In the genomic region with DNA sequence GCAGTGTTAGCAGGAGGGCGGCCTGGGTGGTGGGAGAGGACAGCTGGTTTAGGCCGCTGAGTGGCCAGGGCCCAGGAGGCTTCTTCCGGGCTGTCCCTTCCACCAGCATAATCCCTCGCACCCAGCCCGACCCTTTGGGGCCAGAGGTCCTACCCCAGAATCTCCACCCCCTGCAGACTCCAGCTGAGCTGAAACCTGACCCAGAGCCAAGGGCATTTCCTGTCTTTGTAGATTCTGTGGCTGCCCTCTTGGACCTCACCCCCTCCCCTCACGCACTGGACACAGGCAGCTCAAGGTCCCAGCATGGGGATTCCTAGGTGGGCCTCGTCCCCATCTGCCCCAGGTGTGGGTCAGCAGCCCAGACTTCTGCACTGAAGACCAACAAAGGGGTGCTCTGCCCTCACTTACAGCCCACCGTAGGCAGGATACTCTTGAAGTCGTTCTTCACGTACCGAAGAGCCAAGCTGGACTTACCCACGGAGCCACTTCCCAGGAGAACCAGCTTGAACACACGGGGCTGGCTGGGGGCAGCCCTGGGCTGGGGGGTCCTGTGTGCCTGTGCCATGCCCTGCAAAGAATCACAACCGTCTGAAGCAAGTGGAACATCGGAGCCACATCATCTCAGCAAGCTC, we compare ENCODE assay signal across 1 cellular context.
TF ChIP-seq lines count a peak whose summit lies in the region.

No MANE protein-coding gene starts in this region.

TF ChIP-seq in HepG2, 621 proteins besides CTCF, POLR2A, EP300 and RAD21 (continued from another document and continues in another):
- TF ChIP-seq CEBPB (IDR thresholded peaks at IDR 0.05; ENCODE audit: borderline replicate concordance, low read depth, low read length) (no peak), ZNF224 (CRISPR knock-in tag; IDR thresholded peaks at IDR 0.05) (no peak), MIER2 (CRISPR knock-in tag; IDR thresholded peaks at IDR 0.05) (peak; percentile 59; the same call in 1 of the 2 replicates), PITX1 (CRISPR knock-in tag; IDR thresholded peaks at IDR 0.05) (peak; percentile 99), ZNF343 (CRISPR knock-in tag; IDR thresholded peaks at IDR 0.05) (peak; percentile 33; the same call in 1 of the 2 replicates), ZNF124 (CRISPR knock-in tag; IDR thresholded peaks at IDR 0.05) (no peak), NONO (IDR thresholded peaks at IDR 0.05) (no peak), NONO (CRISPR knock-in tag; conservative IDR thresholded peaks at IDR 0.05) (peak; percentile 97), RBM22 (optimal IDR thresholded peaks at IDR 0.05; ENCODE audit: low read length) (no peak), DNMT1 (CRISPR knock-in tag; IDR thresholded peaks at IDR 0.05) (no peak), NCOA5 (CRISPR knock-in tag; IDR thresholded peaks at IDR 0.05) (no peak), ZNF891 (CRISPR knock-in tag; IDR thresholded peaks at IDR 0.05) (no peak; the same call in 1 of the 2 replicates), SSRP1 (CRISPR knock-in tag; IDR thresholded peaks at IDR 0.05) (no peak), CEBPG (CRISPR knock-in tag; IDR thresholded peaks at IDR 0.05) (peak; percentile 58), ZNF317 (CRISPR knock-in tag; IDR thresholded peaks at IDR 0.05) (peak; percentile 89), ZNF768 (CRISPR knock-in tag; IDR thresholded peaks at IDR 0.05) (no peak; the same call in 1 of the 2 replicates), SAFB2 (CRISPR knock-in tag; IDR thresholded peaks at IDR 0.05; ENCODE audit: borderline replicate concordance, low read depth) (no peak; the same call in 1 of the 2 replicates), ATF1 (CRISPR knock-in tag; IDR thresholded peaks at IDR 0.05) (no peak), ZNF652 (CRISPR knock-in tag; IDR thresholded peaks at IDR 0.05; ENCODE audit: borderline replicate concordance, low read depth) (no peak), ZNF792 (CRISPR knock-in tag; IDR thresholded peaks at IDR 0.05) (peak; percentile 51; the same call in 1 of the 2 replicates), NFE2L2 (IDR thresholded peaks at IDR 0.05; ENCODE audit: low read length) (no peak), XRCC5 (optimal IDR thresholded peaks at IDR 0.05; ENCODE audit: low read length) (peak; percentile 82), NKX3-1 (CRISPR knock-in tag; IDR thresholded peaks at IDR 0.05) (peak; percentile 71; the same call in 1 of the 2 replicates), MAZ (IDR thresholded peaks at IDR 0.05; ENCODE audit: borderline replicate concordance, low read depth, low read length) (peak; percentile 70; the same call in 1 of the 2 replicates), MAZ (CRISPR knock-in tag; IDR thresholded peaks at IDR 0.05; ENCODE audit: low read depth) (peak; percentile 93), STAT5B (CRISPR knock-in tag; IDR thresholded peaks at IDR 0.05) (no peak), ZFP90 (CRISPR knock-in tag; IDR thresholded peaks at IDR 0.05; ENCODE audit: borderline replicate concordance) (peak; percentile 95), ZNF577 (CRISPR knock-in tag; IDR thresholded peaks at IDR 0.05; ENCODE audit: borderline replicate concordance, low read depth) (no peak)
- TF ChIP-seq, protein P1, sequence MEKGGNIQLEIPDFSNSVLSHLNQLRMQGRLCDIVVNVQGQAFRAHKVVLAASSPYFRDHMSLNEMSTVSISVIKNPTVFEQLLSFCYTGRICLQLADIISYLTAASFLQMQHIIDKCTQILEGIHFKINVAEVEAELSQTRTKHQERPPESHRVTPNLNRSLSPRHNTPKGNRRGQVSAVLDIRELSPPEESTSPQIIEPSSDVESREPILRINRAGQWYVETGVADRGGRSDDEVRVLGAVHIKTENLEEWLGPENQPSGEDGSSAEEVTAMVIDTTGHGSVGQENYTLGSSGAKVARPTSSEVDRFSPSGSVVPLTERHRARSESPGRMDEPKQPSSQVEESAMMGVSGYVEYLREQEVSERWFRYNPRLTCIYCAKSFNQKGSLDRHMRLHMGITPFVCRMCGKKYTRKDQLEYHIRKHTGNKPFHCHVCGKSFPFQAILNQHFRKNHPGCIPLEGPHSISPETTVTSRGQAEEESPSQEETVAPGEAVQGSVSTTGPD (CRISPR knock-in tag; IDR thresholded peaks at IDR 0.05): no peak
- TF ChIP-seq, protein P2, sequence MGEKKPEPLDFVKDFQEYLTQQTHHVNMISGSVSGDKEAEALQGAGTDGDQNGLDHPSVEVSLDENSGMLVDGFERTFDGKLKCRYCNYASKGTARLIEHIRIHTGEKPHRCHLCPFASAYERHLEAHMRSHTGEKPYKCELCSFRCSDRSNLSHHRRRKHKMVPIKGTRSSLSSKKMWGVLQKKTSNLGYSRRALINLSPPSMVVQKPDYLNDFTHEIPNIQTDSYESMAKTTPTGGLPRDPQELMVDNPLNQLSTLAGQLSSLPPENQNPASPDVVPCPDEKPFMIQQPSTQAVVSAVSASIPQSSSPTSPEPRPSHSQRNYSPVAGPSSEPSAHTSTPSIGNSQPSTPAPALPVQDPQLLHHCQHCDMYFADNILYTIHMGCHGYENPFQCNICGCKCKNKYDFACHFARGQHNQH (CRISPR knock-in tag; IDR thresholded peaks at IDR 0.05): peak; percentile 92
- TF ChIP-seq, protein P3, sequence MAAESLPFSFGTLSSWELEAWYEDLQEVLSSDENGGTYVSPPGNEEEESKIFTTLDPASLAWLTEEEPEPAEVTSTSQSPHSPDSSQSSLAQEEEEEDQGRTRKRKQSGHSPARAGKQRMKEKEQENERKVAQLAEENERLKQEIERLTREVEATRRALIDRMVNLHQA (CRISPR knock-in tag; IDR thresholded peaks at IDR 0.05): no peak
- TF ChIP-seq, protein P4, sequence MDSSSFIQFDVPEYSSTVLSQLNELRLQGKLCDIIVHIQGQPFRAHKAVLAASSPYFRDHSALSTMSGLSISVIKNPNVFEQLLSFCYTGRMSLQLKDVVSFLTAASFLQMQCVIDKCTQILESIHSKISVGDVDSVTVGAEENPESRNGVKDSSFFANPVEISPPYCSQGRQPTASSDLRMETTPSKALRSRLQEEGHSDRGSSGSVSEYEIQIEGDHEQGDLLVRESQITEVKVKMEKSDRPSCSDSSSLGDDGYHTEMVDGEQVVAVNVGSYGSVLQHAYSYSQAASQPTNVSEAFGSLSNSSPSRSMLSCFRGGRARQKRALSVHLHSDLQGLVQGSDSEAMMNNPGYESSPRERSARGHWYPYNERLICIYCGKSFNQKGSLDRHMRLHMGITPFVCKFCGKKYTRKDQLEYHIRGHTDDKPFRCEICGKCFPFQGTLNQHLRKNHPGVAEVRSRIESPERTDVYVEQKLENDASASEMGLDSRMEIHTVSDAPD (CRISPR knock-in tag; IDR thresholded peaks at IDR 0.05): no peak
- TF ChIP-seq, protein P5, sequence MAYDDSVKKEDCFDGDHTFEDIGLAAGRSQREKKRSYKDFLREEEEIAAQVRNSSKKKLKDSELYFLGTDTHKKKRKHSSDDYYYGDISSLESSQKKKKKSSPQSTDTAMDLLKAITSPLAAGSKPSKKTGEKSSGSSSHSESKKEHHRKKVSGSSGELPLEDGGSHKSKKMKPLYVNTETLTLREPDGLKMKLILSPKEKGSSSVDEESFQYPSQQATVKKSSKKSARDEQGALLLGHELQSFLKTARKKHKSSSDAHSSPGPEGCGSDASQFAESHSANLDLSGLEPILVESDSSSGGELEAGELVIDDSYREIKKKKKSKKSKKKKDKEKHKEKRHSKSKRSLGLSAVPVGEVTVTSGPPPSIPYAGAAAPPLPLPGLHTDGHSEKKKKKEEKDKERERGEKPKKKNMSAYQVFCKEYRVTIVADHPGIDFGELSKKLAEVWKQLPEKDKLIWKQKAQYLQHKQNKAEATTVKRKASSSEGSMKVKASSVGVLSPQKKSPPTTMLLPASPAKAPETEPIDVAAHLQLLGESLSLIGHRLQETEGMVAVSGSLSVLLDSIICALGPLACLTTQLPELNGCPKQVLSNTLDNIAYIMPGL (CRISPR knock-in tag; IDR thresholded peaks at IDR 0.05; ENCODE audit: borderline replicate concordance in 1 of 2, low read depth in 1 of 2): peak; percentile 56 to 67; a peak in 1 of 4 replicates
- TF ChIP-seq, protein P6, sequence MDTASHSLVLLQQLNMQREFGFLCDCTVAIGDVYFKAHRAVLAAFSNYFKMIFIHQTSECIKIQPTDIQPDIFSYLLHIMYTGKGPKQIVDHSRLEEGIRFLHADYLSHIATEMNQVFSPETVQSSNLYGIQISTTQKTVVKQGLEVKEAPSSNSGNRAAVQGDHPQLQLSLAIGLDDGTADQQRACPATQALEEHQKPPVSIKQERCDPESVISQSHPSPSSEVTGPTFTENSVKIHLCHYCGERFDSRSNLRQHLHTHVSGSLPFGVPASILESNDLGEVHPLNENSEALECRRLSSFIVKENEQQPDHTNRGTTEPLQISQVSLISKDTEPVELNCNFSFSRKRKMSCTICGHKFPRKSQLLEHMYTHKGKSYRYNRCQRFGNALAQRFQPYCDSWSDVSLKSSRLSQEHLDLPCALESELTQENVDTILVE (CRISPR knock-in tag; IDR thresholded peaks at IDR 0.05): peak; percentile 79; the same call in 1 of the 2 replicates
- TF ChIP-seq, protein P7, sequence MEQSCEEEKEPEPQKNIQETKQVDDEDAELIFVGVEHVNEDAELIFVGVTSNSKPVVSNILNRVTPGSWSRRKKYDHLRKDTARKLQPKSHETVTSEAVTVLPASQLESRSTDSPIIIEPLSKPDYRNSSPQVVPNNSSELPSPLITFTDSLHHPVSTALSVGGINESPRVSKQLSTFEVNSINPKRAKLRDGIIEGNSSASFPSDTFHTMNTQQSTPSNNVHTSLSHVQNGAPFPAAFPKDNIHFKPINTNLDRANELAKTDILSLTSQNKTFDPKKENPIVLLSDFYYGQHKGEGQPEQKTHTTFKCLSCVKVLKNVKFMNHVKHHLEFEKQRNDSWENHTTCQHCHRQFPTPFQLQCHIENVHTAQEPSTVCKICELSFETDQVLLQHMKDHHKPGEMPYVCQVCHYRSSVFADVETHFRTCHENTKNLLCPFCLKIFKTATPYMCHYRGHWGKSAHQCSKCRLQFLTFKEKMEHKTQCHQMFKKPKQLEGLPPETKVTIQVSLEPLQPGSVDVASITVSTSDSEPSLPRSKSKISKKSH (CRISPR knock-in tag; IDR thresholded peaks at IDR 0.05; ENCODE audit: borderline replicate concordance): no peak; the same call in 1 of the 2 replicates
- TF ChIP-seq, protein P8, sequence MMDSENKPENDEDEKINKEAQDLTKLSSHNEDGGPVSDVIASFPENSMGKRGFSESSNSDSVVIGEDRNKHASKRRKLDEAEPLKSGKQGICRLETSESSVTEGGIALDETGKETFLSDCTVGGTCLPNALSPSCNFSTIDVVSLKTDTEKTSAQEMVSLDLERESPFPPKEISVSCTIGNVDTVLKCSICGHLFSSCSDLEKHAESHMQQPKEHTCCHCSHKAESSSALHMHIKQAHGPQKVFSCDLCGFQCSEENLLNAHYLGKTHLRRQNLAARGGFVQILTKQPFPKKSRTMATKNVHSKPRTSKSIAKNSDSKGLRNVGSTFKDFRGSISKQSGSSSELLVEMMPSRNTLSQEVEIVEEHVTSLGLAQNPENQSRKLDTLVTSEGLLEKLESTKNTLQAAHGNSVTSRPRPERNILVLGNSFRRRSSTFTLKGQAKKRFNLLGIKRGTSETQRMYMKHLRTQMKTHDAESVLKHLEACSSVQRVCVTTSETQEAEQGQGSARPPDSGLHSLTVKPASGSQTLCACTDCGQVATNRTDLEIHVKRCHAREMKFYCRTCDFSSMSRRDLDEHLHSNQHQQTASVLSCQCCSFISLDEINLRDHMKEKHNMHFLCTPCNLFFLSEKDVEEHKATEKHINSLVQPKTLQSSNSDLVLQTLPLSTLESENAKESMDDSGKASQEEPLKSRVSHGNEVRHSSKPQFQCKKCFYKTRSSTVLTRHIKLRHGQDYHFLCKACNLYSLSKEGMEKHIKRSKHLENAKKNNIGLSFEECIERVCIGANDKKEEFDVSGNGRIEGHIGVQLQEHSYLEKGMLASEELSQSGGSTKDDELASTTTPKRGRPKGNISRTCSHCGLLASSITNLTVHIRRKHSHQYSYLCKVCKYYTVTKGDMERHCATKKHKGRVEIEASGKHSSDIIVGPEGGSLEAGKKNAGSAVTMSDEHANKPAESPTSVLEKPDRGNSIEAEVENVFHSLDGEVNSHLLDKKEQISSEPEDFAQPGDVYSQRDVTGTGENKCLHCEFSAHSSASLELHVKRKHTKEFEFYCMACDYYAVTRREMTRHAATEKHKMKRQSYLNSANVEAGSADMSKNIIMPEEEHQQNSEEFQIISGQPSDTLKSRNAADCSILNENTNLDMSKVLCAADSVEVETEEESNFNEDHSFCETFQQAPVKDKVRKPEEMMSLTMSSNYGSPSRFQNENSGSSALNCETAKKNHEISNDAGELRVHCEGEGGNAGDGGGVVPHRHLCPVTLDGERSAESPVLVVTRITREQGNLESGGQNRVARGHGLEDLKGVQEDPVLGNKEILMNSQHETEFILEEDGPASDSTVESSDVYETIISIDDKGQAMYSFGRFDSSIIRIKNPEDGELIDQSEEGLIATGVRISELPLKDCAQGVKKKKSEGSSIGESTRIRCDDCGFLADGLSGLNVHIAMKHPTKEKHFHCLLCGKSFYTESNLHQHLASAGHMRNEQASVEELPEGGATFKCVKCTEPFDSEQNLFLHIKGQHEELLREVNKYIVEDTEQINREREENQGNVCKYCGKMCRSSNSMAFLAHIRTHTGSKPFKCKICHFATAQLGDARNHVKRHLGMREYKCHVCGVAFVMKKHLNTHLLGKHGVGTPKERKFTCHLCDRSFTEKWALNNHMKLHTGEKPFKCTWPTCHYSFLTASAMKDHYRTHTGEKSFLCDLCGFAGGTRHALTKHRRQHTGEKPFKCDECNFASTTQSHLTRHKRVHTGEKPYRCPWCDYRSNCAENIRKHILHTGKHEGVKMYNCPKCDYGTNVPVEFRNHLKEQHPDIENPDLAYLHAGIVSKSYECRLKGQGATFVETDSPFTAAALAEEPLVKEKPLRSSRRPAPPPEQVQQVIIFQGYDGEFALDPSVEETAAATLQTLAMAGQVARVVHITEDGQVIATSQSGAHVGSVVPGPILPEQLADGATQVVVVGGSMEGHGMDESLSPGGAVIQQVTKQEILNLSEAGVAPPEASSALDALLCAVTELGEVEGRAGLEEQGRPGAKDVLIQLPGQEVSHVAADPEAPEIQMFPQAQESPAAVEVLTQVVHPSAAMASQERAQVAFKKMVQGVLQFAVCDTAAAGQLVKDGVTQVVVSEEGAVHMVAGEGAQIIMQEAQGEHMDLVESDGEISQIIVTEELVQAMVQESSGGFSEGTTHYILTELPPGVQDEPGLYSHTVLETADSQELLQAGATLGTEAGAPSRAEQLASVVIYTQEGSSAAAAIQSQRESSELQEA (CRISPR knock-in tag; IDR thresholded peaks at IDR 0.05; ENCODE audit: not compliant biosample characterization): peak; percentile 76
- TF ChIP-seq, protein P9, sequence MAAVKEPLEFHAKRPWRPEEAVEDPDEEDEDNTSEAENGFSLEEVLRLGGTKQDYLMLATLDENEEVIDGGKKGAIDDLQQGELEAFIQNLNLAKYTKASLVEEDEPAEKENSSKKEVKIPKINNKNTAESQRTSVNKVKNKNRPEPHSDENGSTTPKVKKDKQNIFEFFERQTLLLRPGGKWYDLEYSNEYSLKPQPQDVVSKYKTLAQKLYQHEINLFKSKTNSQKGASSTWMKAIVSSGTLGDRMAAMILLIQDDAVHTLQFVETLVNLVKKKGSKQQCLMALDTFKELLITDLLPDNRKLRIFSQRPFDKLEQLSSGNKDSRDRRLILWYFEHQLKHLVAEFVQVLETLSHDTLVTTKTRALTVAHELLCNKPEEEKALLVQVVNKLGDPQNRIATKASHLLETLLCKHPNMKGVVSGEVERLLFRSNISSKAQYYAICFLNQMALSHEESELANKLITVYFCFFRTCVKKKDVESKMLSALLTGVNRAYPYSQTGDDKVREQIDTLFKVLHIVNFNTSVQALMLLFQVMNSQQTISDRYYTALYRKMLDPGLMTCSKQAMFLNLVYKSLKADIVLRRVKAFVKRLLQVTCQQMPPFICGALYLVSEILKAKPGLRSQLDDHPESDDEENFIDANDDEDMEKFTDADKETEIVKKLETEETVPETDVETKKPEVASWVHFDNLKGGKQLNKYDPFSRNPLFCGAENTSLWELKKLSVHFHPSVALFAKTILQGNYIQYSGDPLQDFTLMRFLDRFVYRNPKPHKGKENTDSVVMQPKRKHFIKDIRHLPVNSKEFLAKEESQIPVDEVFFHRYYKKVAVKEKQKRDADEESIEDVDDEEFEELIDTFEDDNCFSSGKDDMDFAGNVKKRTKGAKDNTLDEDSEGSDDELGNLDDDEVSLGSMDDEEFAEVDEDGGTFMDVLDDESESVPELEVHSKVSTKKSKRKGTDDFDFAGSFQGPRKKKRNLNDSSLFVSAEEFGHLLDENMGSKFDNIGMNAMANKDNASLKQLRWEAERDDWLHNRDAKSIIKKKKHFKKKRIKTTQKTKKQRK (IDR thresholded peaks at IDR 0.05; ENCODE audit: low read length): no peak
